In genomic region chr13:36882829-36883390, GRCh38 we compare ENCODE assay signal across 12 cellular contexts. TPM values are rescaled to one million over a fixed set of nuclear protein-coding genes. Genes with fewer than 3 reads are reported as not detected.
"Had no signal": no experiment of that assay in that cellular context is flagged by ENCODE, and none has a peak within 500 bp of the region (broad histone marks: within the 10 kb centered on the region; RNA-seq: fewer than 3 reads in every experiment).

No MANE protein-coding gene starts in this region.

- H3K27ac ChIP-seq: adrenal gland, psoas muscle, right lobe of liver had no signal

- H3K9me3 Mint-ChIP-seq: naive thymus-derived CD8-positive, alpha-beta T cell; type B pancreatic cell had no signal

- DNase-seq: activated CD4-positive, alpha-beta T cell treated with anti-CD3 and anti-CD28 coated beads, Interleukin-2, amount 50 U/mL, for 1 hour; activated naive CD4-positive, alpha-beta T cell treated with anti-CD3 and anti-CD28 coated beads, Interleukin-2, amount 50 U/mL, for 16 hours; adrenal gland; caudate nucleus; hippocampal formation; naive thymus-derived CD8-positive, alpha-beta T cell; occipital lobe; right lobe of liver; stimulated activated CD4-positive, alpha-beta T cell treated with anti-CD3 and anti-CD28 coated beads, Interleukin-2, amount 100 ng/mL, for 24 hours; stimulated activated naive B cell treated with anti-CD40 and anti-IgM and Interleukin-4, amounts not matched to agents 10 μg/mL and 1 μg/mL and 100 μg/mL, for 72 hours had no signal

- H3K36me3 ChIP-seq: adrenal gland, right lobe of liver had no signal

- H3K27me3 ChIP-seq: right lobe of liver had no signal

- H3K4me3 Mint-ChIP-seq: naive thymus-derived CD8-positive, alpha-beta T cell; stimulated activated naive B cell treated with anti-CD40 and anti-IgM and Interleukin-4, amounts not matched to agents 10 μg/mL and 1 μg/mL and 100 μg/mL, for 72 hours; type B pancreatic cell had no signal

- H3K9me3 ChIP-seq: adrenal gland, psoas muscle, right lobe of liver had no signal

- ATAC-seq: naive thymus-derived CD8-positive, alpha-beta T cell; stimulated activated naive B cell treated with anti-CD40 and anti-IgM and Interleukin-4, amounts not matched to agents 10 μg/mL and 1 μg/mL and 100 μg/mL, for 72 hours had no signal

- H3K27ac Mint-ChIP-seq: naive thymus-derived CD8-positive, alpha-beta T cell; stimulated activated naive B cell treated with anti-CD40 and anti-IgM and Interleukin-4, amounts not matched to agents 10 μg/mL and 1 μg/mL and 100 μg/mL, for 72 hours; type B pancreatic cell had no signal

- H3K4me1 Mint-ChIP-seq: naive thymus-derived CD8-positive, alpha-beta T cell; stimulated activated naive B cell treated with anti-CD40 and anti-IgM and Interleukin-4, amounts not matched to agents 10 μg/mL and 1 μg/mL and 100 μg/mL, for 72 hours had no signal

- H3K4me3 ChIP-seq: adrenal gland, psoas muscle, right lobe of liver had no signal

- H3K4me1 ChIP-seq: adrenal gland, right lobe of liver had no signal

- H3K36me3 Mint-ChIP-seq: naive thymus-derived CD8-positive, alpha-beta T cell had no signal

RNA-seq across cellular contexts. Expression of gene SMAD9, which starts 37.1 kb away (rescaled TPM):
- total RNA-seq: naive thymus-derived CD8-positive, alpha-beta T cell had no signal
